Comparison of ENCODE assay signal across 8 cellular contexts in the genomic region with DNA sequence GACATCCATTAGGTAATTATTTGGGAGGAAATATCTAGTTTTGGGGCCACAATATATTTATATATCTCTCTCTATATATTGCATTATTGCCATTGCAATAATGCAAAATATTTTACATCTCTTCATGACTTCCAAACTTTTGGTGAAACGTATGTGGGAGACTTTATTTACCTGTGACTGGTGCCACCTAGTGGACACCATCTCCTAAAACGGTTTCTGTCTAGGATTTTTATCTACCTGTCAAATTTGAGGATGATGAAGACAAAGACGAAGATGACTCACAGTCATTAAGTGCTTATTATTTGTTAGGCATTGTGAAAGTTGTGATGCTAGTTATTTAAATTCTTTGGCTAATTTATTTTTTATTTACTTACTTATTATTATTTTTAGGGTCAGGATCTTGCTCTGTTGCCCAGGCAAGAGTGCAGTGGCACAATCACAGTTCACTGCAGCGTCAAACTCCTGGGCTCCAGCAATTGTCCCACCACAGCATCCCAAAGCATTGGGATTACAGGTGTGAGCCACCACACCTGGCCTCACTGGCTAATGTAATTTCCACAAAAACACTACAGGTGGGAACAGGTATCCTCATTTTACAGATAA. TPM values are rescaled to one million over a fixed set of nuclear protein-coding genes. Genes with fewer than 3 reads are reported as not detected.
DNase-seq lines count a peak whose midpoint lies in the region; ATAC-seq and TF ChIP-seq lines count a peak whose summit lies in the region.

No MANE protein-coding gene starts in this region.

- DNase-seq in AG08395 (ENCODE audit: low spot score) (peak; percentile 64), GM12865 (ENCODE audit: low read depth) (peak; percentile 71), NCI-H2107 (lab: John Stamatoyannopoulos, UW) (peak; percentile 46), erythroblast (lab: John Stamatoyannopoulos, UW) (peak; percentile 54 to 81), occipital lobe (lab: John Stamatoyannopoulos, UW) (peak; percentile 3)
- DNase-seq in activated CD4-positive, alpha-beta T cell treated with anti-CD3 and anti-CD28 coated beads, Interleukin-2, amount 10 ng/mL, durations not matched to agents 7 days and 5 days: peak; percentile 66

- peaks cover 25% of the 10 kb centered on the region for H3K27me3 Mint-ChIP-seq in activated CD4-positive, alpha-beta T cell treated with anti-CD3 and anti-CD28 coated beads, Interleukin-2, amount 10 ng/mL, durations not matched to agents 7 days and 5 days

- ATAC-seq in GM19035 (IDR thresholded peaks at IDR 0.05; ENCODE audit: unreplicated experiment) (no peak), HG03175 (IDR thresholded peaks at IDR 0.05; ENCODE audit: unreplicated experiment) (no peak)

- TF ChIP-seq POLR2A in erythroblast (IDR thresholded peaks at IDR 0.05; ENCODE audit: low read length): no peak

- H3K27ac Mint-ChIP-seq in activated CD4-positive, alpha-beta T cell treated with anti-CD3 and anti-CD28 coated beads, Interleukin-2, amount 10 ng/mL, durations not matched to agents 7 days and 5 days: no peak overlapping the region

- H3K9me3 Mint-ChIP-seq in activated CD4-positive, alpha-beta T cell treated with anti-CD3 and anti-CD28 coated beads, Interleukin-2, amount 10 ng/mL, durations not matched to agents 7 days and 5 days: no peaks in the 10 kb centered on the region

- POLR2A ChIA-PET in activated CD4-positive, alpha-beta T cell treated with anti-CD3 and anti-CD28 coated beads, Interleukin-2, amount 10 ng/mL, durations not matched to agents 7 days and 5 days (lab: Charles Lee): no interaction called here

- CTCF ChIA-PET in activated CD4-positive, alpha-beta T cell treated with anti-CD3 and anti-CD28 coated beads, Interleukin-2, amount 10 ng/mL, durations not matched to agents 7 days and 5 days (lab: Charles Lee): interaction anchor here (1.2 to 1.8 kb wide), 3 partner anchors 10 to 262 kb away, joined by 3 to 5 read pairs (median 4); no protein-coding TSS in a partner anchor

- H3K36me3 Mint-ChIP-seq in activated CD4-positive, alpha-beta T cell treated with anti-CD3 and anti-CD28 coated beads, Interleukin-2, amount 10 ng/mL, durations not matched to agents 7 days and 5 days (ENCODE audit: low read depth): no peaks in the 10 kb centered on the region

- no peak overlapping the region for H3K4me3 ChIP-seq in GM12865 (ENCODE audit: low read depth, low read length)

- H3K4me3 Mint-ChIP-seq in activated CD4-positive, alpha-beta T cell treated with anti-CD3 and anti-CD28 coated beads, Interleukin-2, amount 10 ng/mL, durations not matched to agents 7 days and 5 days: no peak overlapping the region

- H3K4me1 Mint-ChIP-seq in activated CD4-positive, alpha-beta T cell treated with anti-CD3 and anti-CD28 coated beads, Interleukin-2, amount 10 ng/mL, durations not matched to agents 7 days and 5 days: no peaks in the 10 kb centered on the region

- peak; percentile 48 for TF ChIP-seq CTCF in GM12865 (IDR thresholded peaks at IDR 0.05; ENCODE audit: insufficient read depth, low read depth, low read length, missing control alignments)

RNA-seq across cellular contexts. Expression of a gene that starts 18.7 kb away (rescaled TPM):
- total RNA-seq in activated CD4-positive, alpha-beta T cell treated with anti-CD3 and anti-CD28 coated beads, Interleukin-2, amount 10 ng/mL, durations not matched to agents 7 days and 5 days: 10 to 100 TPM; 45.7 to 59.7 TPM
- 24.5 TPM for total RNA-seq in occipital lobe

Comparison
In these comparisons a context has a peak if more than half of its experiments do, and no peak if none do; other contexts are left out.
1. DNase-seq: peak in every context shown above with its lines; median percentile 71 in GM12865; 68 in erythroblast; 66 in activated CD4-positive, alpha-beta T cell treated with anti-CD3 and anti-CD28 coated beads, Interleukin-2, amount 10 ng/mL, durations not matched to agents 7 days and 5 days; 64 in AG08395; 46 in NCI-H2107; 3 in occipital lobe.